Comparison of ENCODE assay signal across 30 cellular contexts in the genomic region with DNA sequence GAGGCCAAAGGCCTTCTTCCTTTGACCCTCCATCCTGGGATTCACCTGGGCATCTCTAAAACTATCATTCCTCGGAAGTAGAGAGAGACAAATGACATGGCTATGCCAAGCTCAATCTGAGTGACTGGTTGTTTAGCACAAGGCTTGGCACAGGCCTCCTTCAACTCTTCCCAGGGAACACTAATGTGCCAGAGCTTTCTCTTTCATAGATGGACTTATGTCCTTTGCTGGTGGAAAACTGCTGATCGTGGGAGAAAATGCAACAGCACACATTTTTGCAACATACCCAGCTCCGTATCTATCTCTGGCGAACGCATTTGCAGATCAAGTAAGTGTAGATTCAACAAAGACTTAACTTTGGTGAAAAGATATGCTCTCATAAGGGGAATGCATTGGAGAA. TPM values are rescaled to one million over a fixed set of nuclear protein-coding genes. Genes with fewer than 3 reads are reported as not detected.
"Had no signal": no experiment of that assay in that cellular context is flagged by ENCODE, and none has a peak within 500 bp of the region (broad histone marks: within the 10 kb centered on the region; RNA-seq: fewer than 3 reads in every experiment).

No MANE protein-coding gene starts in this region.

- H3K36me3 Mint-ChIP-seq: immature natural killer cell; mesothelial cell of epicardium; naive B cell; naive thymus-derived CD8-positive, alpha-beta T cell had no signal

- DNase-seq: dermis blood vessel endothelial cell; dorsolateral prefrontal cortex; effector CD4-positive, alpha-beta T cell; effector memory CD4-positive, alpha-beta T cell; foreskin keratinocyte; heart left ventricle; hypothalamus; immature natural killer cell; islet precursor cell; kidney; kidney glomerular epithelial cell; left colon; left lung; left ventricle myocardium superior; lower lobe of right lung; mesenchymal stem cell; mucosa of descending colon; naive B cell; naive thymus-derived CD8-positive, alpha-beta T cell had no signal

- H3K4me3 Mint-ChIP-seq: immature natural killer cell, mesothelial cell of epicardium, naive B cell had no signal

- H3K36me3 ChIP-seq: esophagus muscularis mucosa, gastroesophageal sphincter, heart left ventricle, lower lobe of right lung had no signal

- H3K4me3 ChIP-seq: coronary artery, dorsolateral prefrontal cortex, esophagus muscularis mucosa, gastroesophageal sphincter, heart left ventricle, hepatocyte, left lung, lower lobe of right lung, mucosa of descending colon had no signal

- ATAC-seq: foreskin keratinocyte; gastroesophageal sphincter; heart left ventricle; left colon; left lung; left ventricle myocardium superior; lower lobe of right lung; mucosa of descending colon; naive thymus-derived CD8-positive, alpha-beta T cell had no signal

- FAIRE-seq: endothelial cell of umbilical vein, frontal cortex, kidney had no signal

- H3K4me2 ChIP-seq: hepatocyte had no signal

- H3K27ac Mint-ChIP-seq: immature natural killer cell; mesothelial cell of epicardium; naive B cell; naive thymus-derived CD8-positive, alpha-beta T cell had no signal

- H3K79me2 ChIP-seq: hepatocyte had no signal

- H3K27me3 ChIP-seq: foreskin keratinocyte, hepatocyte, left lung had no signal

- H3K4me1 Mint-ChIP-seq: immature natural killer cell; mesothelial cell of epicardium; naive B cell; naive thymus-derived CD8-positive, alpha-beta T cell had no signal

- H2AFZ ChIP-seq: hepatocyte had no signal

- H3K9me3 ChIP-seq: esophagus muscularis mucosa, gastroesophageal sphincter, heart left ventricle, left lung, lower lobe of right lung, mucosa of descending colon had no signal

- H3K4me1 ChIP-seq: esophagus muscularis mucosa, gastroesophageal sphincter, left lung, lower lobe of right lung had no signal

- H3K27ac ChIP-seq: coronary artery, dorsolateral prefrontal cortex, esophagus muscularis mucosa, foreskin keratinocyte, gastroesophageal sphincter, heart left ventricle, hepatocyte, left lung, lower lobe of right lung had no signal

RNA-seq across cellular contexts. Expression of gene AQP9, which starts 36.5 kb away (rescaled TPM):
- total RNA-seq: endothelial cell of umbilical vein; epithelial cell of proximal tubule; fibroblast of lung; fibroblast of villous mesenchyme; lung microvascular endothelial cell; mesothelial cell of epicardium; naive thymus-derived CD8-positive, alpha-beta T cell had no signal
- polyA plus RNA-seq: endothelial cell of umbilical vein, fibroblast of lung, immature natural killer cell had no signal
